ENCODE assay signal across 5 cellular contexts in genomic region chr13:45344064-45344463, GRCh38. TPM values are rescaled to one million over a fixed set of nuclear protein-coding genes. Genes with fewer than 3 reads are reported as not detected.
A peak's percentile ranks its signal among the peaks of the same experiment; 100 is the strongest.
DNase-seq lines count a peak whose midpoint lies in the region; ATAC-seq and TF ChIP-seq lines count a peak whose summit lies in the region.
"Not testable (repeated sequence)": the region's sequence is repeated elsewhere in the genome, so short reads cannot be mapped to it uniquely, and the experiment has no call there.

No MANE protein-coding gene starts in this region.

- H3K9me2 ChIP-seq in Loucy (replicated peaks; ENCODE audit: low read depth, low read length): not testable (repeated sequence)

- peaks cover 37% of the 10 kb centered on the region for H3K79me2 ChIP-seq in Loucy (ENCODE audit: insufficient read depth, low read length)

- H3K4me1 Mint-ChIP-seq in WTC11 (peaks cover 17% of the 10 kb centered on the region), brain (peaks cover 32% of the 10 kb centered on the region), neural crest cell (peaks cover 31% of the 10 kb centered on the region)
- H3K4me1 Mint-ChIP-seq in activated T-cell treated with anti-CD3 and anti-CD28 coated beads, Interleukin-2, amount 50 U/mL, for 24 hours (ENCODE audit: low read depth): peaks cover 24% of the 10 kb centered on the region

- H2AFZ ChIP-seq in Loucy (ENCODE audit: low read length): not testable (repeated sequence)

- H3K27me3 ChIP-seq in Loucy (ENCODE audit: insufficient read depth, low read length, poor library complexity, severe bottlenecking): peaks cover 12% of the 10 kb centered on the region

- H3K4me1 ChIP-seq in Loucy (ENCODE audit: insufficient read depth, low read length, poor library complexity, severe bottlenecking): peaks cover 17% of the 10 kb centered on the region

- H3K4me3 ChIP-seq in Loucy (ENCODE audit: low read length, poor library complexity, severe bottlenecking): not testable (repeated sequence)

- peaks cover 34% of the 10 kb centered on the region for H3K36me3 Mint-ChIP-seq in WTC11
- peaks cover 67% of the 10 kb centered on the region for H3K36me3 Mint-ChIP-seq in activated T-cell treated with anti-CD3 and anti-CD28 coated beads, Interleukin-2, amount 50 U/mL, for 24 hours (ENCODE audit: low read depth)
- H3K36me3 Mint-ChIP-seq in brain: peaks cover 72% of the 10 kb centered on the region
- peaks cover 18% of the 10 kb centered on the region for H3K36me3 Mint-ChIP-seq in neural crest cell (ENCODE audit: low read depth)

- not testable (repeated sequence) for H3K27ac Mint-ChIP-seq in WTC11; neural crest cell (ENCODE audit: unreplicated experiment)
- H3K27ac Mint-ChIP-seq in activated T-cell treated with anti-CD3 and anti-CD28 coated beads, Interleukin-2, amount 50 U/mL, for 24 hours: peak overlapping the region; percentile 44
- H3K27ac Mint-ChIP-seq in brain: peak overlapping the region in 1 of 5 experiments; percentile 49

- H3F3A ChIP-seq in Loucy (ENCODE audit: low read depth): not testable (repeated sequence)

- H3K9ac ChIP-seq in Loucy (ENCODE audit: low read depth, low read length, poor library complexity, severe bottlenecking): peak overlapping the region; percentile 22

- POLR2A ChIA-PET in WTC11 (lab: Charles Lee): not testable (repeated sequence)

- TF ChIP-seq CTCF in Loucy (conservative IDR thresholded peaks at IDR 0.05; ENCODE audit: low read length); WTC11 (IDR thresholded peaks at IDR 0.05); brain (conservative IDR thresholded peaks at IDR 0.05); neural crest cell (conservative IDR thresholded peaks at IDR 0.05): not testable (repeated sequence)

- not testable (repeated sequence) for H3K27me3 Mint-ChIP-seq in WTC11 (ENCODE audit: low read depth); activated T-cell treated with anti-CD3 and anti-CD28 coated beads, Interleukin-2, amount 50 U/mL, for 24 hours; neural crest cell (ENCODE audit: low read depth)
- peaks cover 12% of the 10 kb centered on the region for H3K27me3 Mint-ChIP-seq in brain

- H3K9me3 Mint-ChIP-seq in WTC11; activated T-cell treated with anti-CD3 and anti-CD28 coated beads, Interleukin-2, amount 50 U/mL, for 24 hours; brain; neural crest cell: not testable (repeated sequence)

- H3K4me3 Mint-ChIP-seq in WTC11; activated T-cell treated with anti-CD3 and anti-CD28 coated beads, Interleukin-2, amount 50 U/mL, for 24 hours: not testable (repeated sequence)
- H3K4me3 Mint-ChIP-seq in brain (peak overlapping the region in 3 of 5 experiments; percentile 16 to 52 (median 37)), neural crest cell (peak overlapping the region; percentile 79)

- CTCF ChIA-PET in WTC11 (lab: Charles Lee): not testable (repeated sequence)

- H3K9me3 ChIP-seq in Loucy (ENCODE audit: insufficient read depth, low read depth, low read length): not testable (repeated sequence)

- ATAC-seq in WTC11: not testable (repeated sequence)

- peaks cover 18% of the 10 kb centered on the region for H4K20me1 ChIP-seq in Loucy (ENCODE audit: insufficient read depth, low read length, poor library complexity, severe bottlenecking)

- H3K36me3 ChIP-seq in Loucy (ENCODE audit: insufficient read depth, low read length): peaks cover 10% of the 10 kb centered on the region

- DNase-seq in WTC11 (ENCODE audit: low spot score); activated T-cell treated with anti-CD3 and anti-CD28 coated beads, Interleukin-2, amount 50 U/mL, for 24 hours; neural crest cell (ENCODE audit: low read depth, low spot score): not testable (repeated sequence)

- peak overlapping the region; percentile 13 for H3K4me2 ChIP-seq in Loucy (ENCODE audit: low read depth, low read length, poor library complexity, severe bottlenecking)

TF ChIP-seq in WTC11, 78 proteins besides CTCF, POLR2A, EP300 and RAD21:
- TF ChIP-seq HMGA2 (CRISPR knock-in tag; IDR thresholded peaks at IDR 0.05): peak; percentile 91

RNA-seq across cellular contexts. Expression of gene TPT1, which starts 3.1 kb away (rescaled TPM):
- 1,861 to 2,091 TPM (median 2,076 TPM) in 3 replicates for total RNA-seq in WTC11 (2021)
- 2,324 TPM for polyA plus RNA-seq in brain (ENCODE audit: insufficient read depth, low read depth, low replicate concordance)
- 2,364 and 2,627 TPM in 2 replicates for total RNA-seq in neural crest cell
